11 cellular contexts compared by ENCODE assay signal in genomic region chr14:24138396-24139271, GRCh38. TPM values are rescaled to one million over a fixed set of nuclear protein-coding genes. Genes with fewer than 3 reads are reported as not detected.
DNase-seq lines count a peak whose midpoint lies in the region; ATAC-seq, FAIRE-seq and TF ChIP-seq lines count a peak whose summit lies in the region.
"Had no signal": no experiment of that assay in that cellular context is flagged by ENCODE, and none has a peak within 500 bp of the region (broad histone marks: within the 10 kb centered on the region; RNA-seq: fewer than 3 reads in every experiment).

No MANE protein-coding gene starts in this region.

- TF ChIP-seq EP300 in HepG2 (IDR thresholded peaks at IDR 0.05; ENCODE audit: low read depth in 2 of 2, low read length in 2 of 2) (no peak), HepG2 (CRISPR knock-in tag; IDR thresholded peaks at IDR 0.05; ENCODE audit: borderline replicate concordance) (0 out of 2 replicates have a peak, but pooled peaks have one; percentile 26)

- ATAC-seq in HepG2 (no peak), right lobe of liver (no peak), naive B cell (ENCODE audit: low read depth in 2 of 2) (no peak), HG03432 (IDR thresholded peaks at IDR 0.05; ENCODE audit: unreplicated experiment) (no peak), HG03469 (IDR thresholded peaks at IDR 0.05; ENCODE audit: unreplicated experiment) (no peak)

- H3K36me3 Mint-ChIP-seq in activated CD4-positive, alpha-beta memory T cell treated with anti-CD3 and anti-CD28 coated beads for 36 hours: peaks cover 53% of the 10 kb centered on the region
- H3K36me3 Mint-ChIP-seq in naive B cell: peaks cover 0 to 9% of the 10 kb centered on the region in 2 donors

- H3K9me3 ChIP-seq in HepG2 (ENCODE audit: low read length) (no peaks in the 10 kb centered on the region), right lobe of liver (no peaks in the 10 kb centered on the region)

- peak overlapping the region; percentile 88 for H3K4me2 ChIP-seq in HepG2 (ENCODE audit: low read depth, low read length)

- peaks cover 50% of the 10 kb centered on the region for H3K4me1 Mint-ChIP-seq in activated CD4-positive, alpha-beta memory T cell treated with anti-CD3 and anti-CD28 coated beads for 36 hours (ENCODE audit: low read depth)
- H3K4me1 Mint-ChIP-seq in naive B cell: peaks cover 41 to 69% (median 50%) of the 10 kb centered on the region in 3 donors

- no TSS peak for BruUV-seq in HepG2 (replicated peaks; lab: Mats Ljungman, UMichigan)

- WGBS in HepG2 (ENCODE audit: low lambda C conversion rate): 89% methylated on average over 13 of the region's 13 CpGs
- 78% methylated on average over 10 of the region's 13 CpGs for WGBS in right lobe of liver (ENCODE audit: insufficient coverage, low coverage, low lambda C conversion rate, missing lambda C conversion rate)

- H4K20me1 ChIP-seq in HepG2 (ENCODE audit: insufficient read depth, low read length): peaks cover 11% of the 10 kb centered on the region

- H3K4me1 ChIP-seq in HepG2 (ENCODE audit: insufficient read depth, low read length): peaks cover 67% of the 10 kb centered on the region
- H3K4me1 ChIP-seq in right lobe of liver: peaks cover 0 to 41% (median 6%) of the 10 kb centered on the region in 4 donors

- no peak overlapping the region for H2AFZ ChIP-seq in HepG2 (ENCODE audit: low read length)
- H2AFZ ChIP-seq: GM23248 had no signal

- peak overlapping the region; percentile 97 for H3K4me3 Mint-ChIP-seq in activated CD4-positive, alpha-beta memory T cell treated with anti-CD3 and anti-CD28 coated beads for 36 hours
- H3K4me3 Mint-ChIP-seq in naive B cell: peak overlapping the region in 7 of 8 donors; percentile 29 to 99 (median 71)

- no peaks in the 10 kb centered on the region; a peak in 1 of 5 replicates for H3K27me3 ChIP-seq in HepG2 (ENCODE audit: control insufficient read depth in 1 of 2, insufficient read depth in 2 of 2, low read length in 2 of 2)
- no peaks in the 10 kb centered on the region for H3K27me3 ChIP-seq in right lobe of liver

- H3K9ac ChIP-seq in HepG2 (ENCODE audit: insufficient read depth, low read depth, low read length): no peak overlapping the region

- no peak for DNase-seq in HepG2 (ENCODE audit: low spot score)
- DNase-seq in right lobe of liver: no peak
- no peak for DNase-seq in activated CD4-positive, alpha-beta memory T cell treated with anti-CD3 and anti-CD28 coated beads for 36 hours
- DNase-seq in naive B cell: no peak
- no peak for DNase-seq in GM13977 (ENCODE audit: low spot score)
- no peak for DNase-seq in NCI-H524 (lab: John Stamatoyannopoulos, UW)
- DNase-seq: GM23248, NCI-H2029, trophoblast cell had no signal

- no peak for TF ChIP-seq POLR2A in HepG2 (IDR thresholded peaks at IDR 0.05; ENCODE audit: insufficient read depth in 1 of 2, low read depth in 2 of 2, low read length in 2 of 2)
- no peak for TF ChIP-seq POLR2A in right lobe of liver (IDR thresholded peaks at IDR 0.05)

- in situ Hi-C loops in HepG2 (cut with HindIII; ENCODE audit: extremely low pct_ligation_motif_present, low pct_unique_long_range_greater_than_20kb) (loop anchor here (25.0 kb wide), 1 partner anchor 826 kb away; the partner anchor contains the start of genes BCL2L2, PABPN1 and PPP1R3E), GM13977 (cut with MboI; ENCODE audit: low pct_unique_long_range_greater_than_20kb, low sequenced_read_pairs, unreplicated experiment) (no loop called here)

- H3K9me3 Mint-ChIP-seq in activated CD4-positive, alpha-beta memory T cell treated with anti-CD3 and anti-CD28 coated beads for 36 hours: no peaks in the 10 kb centered on the region
- no peaks in the 10 kb centered on the region for H3K9me3 Mint-ChIP-seq in naive B cell

- FAIRE-seq in HepG2 (lab: Jason Lieb, UNC): no peak

- peaks cover 44% of the 10 kb centered on the region for H3K79me2 ChIP-seq in HepG2 (ENCODE audit: insufficient read depth, low read length)

- H3K4me3 ChIP-seq in HepG2 (replicated peaks in 1 of 3; ENCODE audit: insufficient read depth in 1 of 3, low read depth in 2 of 3, low read length in 3 of 3) (peak overlapping the region in 1 of 3 experiments; percentile 99; a peak in 1 of 6 replicates), right lobe of liver (no peak overlapping the region)

- H3K27ac ChIP-seq in HepG2 (ENCODE audit: extremely low read length, insufficient read depth, low read length) (peak overlapping the region; percentile 75), right lobe of liver (no peak overlapping the region)
- H3K27ac ChIP-seq: GM23248 had no signal

- no peak for TF ChIP-seq CTCF in HepG2 (CRISPR knock-in tag; IDR thresholded peaks at IDR 0.05)
- no peak for TF ChIP-seq CTCF in right lobe of liver (IDR thresholded peaks at IDR 0.05)
- TF ChIP-seq CTCF in GM13977 (IDR thresholded peaks at IDR 0.05; ENCODE audit: extremely low read depth, insufficient read depth, missing control alignments): no peak

- intact Hi-C loops in HepG2 (cut with micrococcal nuclease; ENCODE audit: unreplicated experiment) (no loop called here), right lobe of liver (cut with DNase I) (no loop called here)
- intact Hi-C loops in activated CD4-positive, alpha-beta memory T cell treated with anti-CD3 and anti-CD28 coated beads for 36 hours (cut with micrococcal nuclease): no loop called here

- no peak for TF ChIP-seq RAD21 in HepG2 (CRISPR knock-in tag; IDR thresholded peaks at IDR 0.05)

- H3K36me3 ChIP-seq in HepG2 (replicated peaks in 1 of 2; ENCODE audit: control insufficient read depth in 1 of 2, insufficient read depth in 2 of 2, low read length in 2 of 2) (peaks cover 19 to 35% of the 10 kb centered on the region in 2 experiments), right lobe of liver (peaks cover 0 to 23% (median 4%) of the 10 kb centered on the region in 4 donors)

- POLR2A ChIA-PET in HepG2 (lab: Yijun Ruan, JAX): interaction anchor here (0.9 to 22.7 kb wide), 11 partner anchors 8 to 1043 kb away, joined by 3 to 977 read pairs (median 42); partner anchors contain the start of genes ACIN1, C14orf119, CHMP4A and CIDEB
- POLR2A ChIA-PET in activated CD4-positive, alpha-beta memory T cell treated with anti-CD3 and anti-CD28 coated beads for 36 hours (lab: Charles Lee): interaction anchor here (1.1 to 4.9 kb wide), 5 partner anchors 22 to 57 kb away, joined by 3 to 73 read pairs (median 10); partner anchors contain the start of genes DCAF11, IRF9, NRL and PCK2

- H3K27me3 Mint-ChIP-seq in activated CD4-positive, alpha-beta memory T cell treated with anti-CD3 and anti-CD28 coated beads for 36 hours: no peaks in the 10 kb centered on the region
- H3K27me3 Mint-ChIP-seq in naive B cell: no peaks in the 10 kb centered on the region

- CTCF ChIA-PET in HepG2 (lab: Yijun Ruan, JAX; ENCODE audit: low intra/inter-chr PET ratio, low total read pairs): interaction anchor here (1.4 kb wide), 1 partner anchor 22 kb away, joined by 6 read pairs; the partner anchor contains the start of gene IRF9
- CTCF ChIA-PET in activated CD4-positive, alpha-beta memory T cell treated with anti-CD3 and anti-CD28 coated beads for 36 hours (lab: Charles Lee): interaction anchor here (1.4 to 7.1 kb wide), 4 partner anchors 9 to 31 kb away, joined by 3 to 59 read pairs (median 4); partner anchors contain the start of genes IRF9 and RNF31

- peak overlapping the region; percentile 64 for H3K27ac Mint-ChIP-seq in activated CD4-positive, alpha-beta memory T cell treated with anti-CD3 and anti-CD28 coated beads for 36 hours
- H3K27ac Mint-ChIP-seq in naive B cell: peak overlapping the region in 4 of 6 donors; percentile 67 to 88 (median 85)

RNA-seq across cellular contexts. Expression of gene PSME1, which starts 2.6 kb away (rescaled TPM):
- total RNA-seq in HepG2 (2016; rRNA removed; fragmentation: Illumina TruSeq; extraction: Trizol) (608 and 713 TPM in 2 replicates), right lobe of liver (100 to 1,000 TPM in 4 of 6 experiments, 10 to 100 TPM in 2; 81.7 to 119 (median 107) TPM)
- total RNA-seq in HepG2 (2016; cell fraction: cytosol; rRNA removed; fragmentation: Illumina TruSeq; extraction: Trizol; ENCODE audit: low read depth): 168 and 169 TPM in 2 replicates
- 588 and 713 TPM in 2 replicates for total RNA-seq in HepG2 (2016; cell fraction: insoluble cytoplasmic fraction; rRNA removed; fragmentation: Illumina TruSeq; extraction: Trizol)
- 219 and 226 TPM in 2 replicates for total RNA-seq in HepG2 (2016; cell fraction: membrane; rRNA removed; fragmentation: Illumina TruSeq; extraction: Trizol)
- 227 and 232 TPM in 2 replicates for total RNA-seq in HepG2 (2016; cell fraction: nucleus; rRNA removed; fragmentation: Illumina TruSeq; extraction: Trizol)
- polyA plus RNA-seq in HepG2 (2011; rRNA removed) (144 and 159 TPM in 2 replicates), naive B cell (ENCODE audit: low read depth in 6 of 6) (100 to 1,000 TPM; 704 to 932 (median 769) TPM)
- 166 and 205 TPM in 2 replicates for polyA plus RNA-seq in HepG2 (2011; cell fraction: cytosol; rRNA removed)
- polyA plus RNA-seq in HepG2 (2011; cell fraction: nucleus; rRNA removed): 178 and 230 TPM in 2 replicates
- 318 and 352 TPM in 2 replicates for polyA plus RNA-seq in HepG2 (2012)
- 166 and 179 TPM in 2 replicates for polyA plus RNA-seq in HepG2 (2016; cell fraction: cytosol; fragmentation: Illumina TruSeq; extraction: Trizol; ENCODE audit: low read depth)
- polyA plus RNA-seq in HepG2 (2016; cell fraction: insoluble cytoplasmic fraction; fragmentation: Illumina TruSeq; extraction: Trizol; ENCODE audit: low read depth): 679 and 694 TPM in 2 replicates
- polyA plus RNA-seq in HepG2 (2016; cell fraction: membrane; fragmentation: Illumina TruSeq; extraction: Trizol; ENCODE audit: low read depth): 175 and 190 TPM in 2 replicates
- polyA plus RNA-seq in HepG2 (2016; cell fraction: nucleus; fragmentation: Illumina TruSeq; extraction: Trizol; ENCODE audit: insufficient read depth, low read depth): 333 and 365 TPM in 2 replicates
- 25.5 and 44.3 TPM in 2 replicates for polyA minus RNA-seq in HepG2 (2011; rRNA and poly(A)+ RNA removed; ENCODE audit: low replicate concordance)
- polyA minus RNA-seq in HepG2 (2011; cell fraction: cytosol; rRNA and poly(A)+ RNA removed): 59.6 and 69.7 TPM in 2 replicates
- 42.1 and 46.1 TPM in 2 replicates for polyA minus RNA-seq in HepG2 (2011; cell fraction: nucleus; rRNA and poly(A)+ RNA removed)
- total RNA-seq in activated CD4-positive, alpha-beta memory T cell treated with anti-CD3 and anti-CD28 coated beads for 36 hours: 100 to 1,000 TPM; 403 to 427 TPM

RNA-seq across cellular contexts. Expression of gene EMC9, which starts 2.8 kb away (rescaled TPM):
- total RNA-seq in HepG2 (2016; rRNA removed; fragmentation: Illumina TruSeq; extraction: Trizol): 71.2 and 78.7 TPM in 2 replicates
- total RNA-seq in HepG2 (2016; cell fraction: cytosol; rRNA removed; fragmentation: Illumina TruSeq; extraction: Trizol; ENCODE audit: low read depth): 68.4 and 89.8 TPM in 2 replicates
- total RNA-seq in HepG2 (2016; cell fraction: insoluble cytoplasmic fraction; rRNA removed; fragmentation: Illumina TruSeq; extraction: Trizol): 67.6 and 78.5 TPM in 2 replicates
- 77.6 and 98.8 TPM in 2 replicates for total RNA-seq in HepG2 (2016; cell fraction: membrane; rRNA removed; fragmentation: Illumina TruSeq; extraction: Trizol)
- total RNA-seq in HepG2 (2016; cell fraction: nucleus; rRNA removed; fragmentation: Illumina TruSeq; extraction: Trizol): 54.8 and 64.3 TPM in 2 replicates
- 60.5 and 63.9 TPM in 2 replicates for polyA plus RNA-seq in HepG2 (2011; rRNA removed)
- polyA plus RNA-seq in HepG2 (2011; cell fraction: cytosol; rRNA removed): 49.4 and 73.1 TPM in 2 replicates
- polyA plus RNA-seq in HepG2 (2011; cell fraction: nucleus; rRNA removed): 212 and 227 TPM in 2 replicates
- polyA plus RNA-seq in HepG2 (2012): 50.7 and 62.7 TPM in 2 replicates
- polyA plus RNA-seq in HepG2 (2016; cell fraction: cytosol; fragmentation: Illumina TruSeq; extraction: Trizol; ENCODE audit: low read depth): 103 and 134 TPM in 2 replicates
- polyA plus RNA-seq in HepG2 (2016; cell fraction: insoluble cytoplasmic fraction; fragmentation: Illumina TruSeq; extraction: Trizol; ENCODE audit: low read depth): 96.0 and 104 TPM in 2 replicates
- 99.3 and 118 TPM in 2 replicates for polyA plus RNA-seq in HepG2 (2016; cell fraction: membrane; fragmentation: Illumina TruSeq; extraction: Trizol; ENCODE audit: low read depth)
- polyA plus RNA-seq in HepG2 (2016; cell fraction: nucleus; fragmentation: Illumina TruSeq; extraction: Trizol; ENCODE audit: insufficient read depth, low read depth): 175 and 183 TPM in 2 replicates
- 16.0 and 62.4 TPM in 2 replicates for polyA minus RNA-seq in HepG2 (2011; rRNA and poly(A)+ RNA removed; ENCODE audit: low replicate concordance)
- polyA minus RNA-seq in HepG2 (2011; cell fraction: cytosol; rRNA and poly(A)+ RNA removed): 10.1 and 13.6 TPM in 2 replicates
- polyA minus RNA-seq in HepG2 (2011; cell fraction: nucleus; rRNA and poly(A)+ RNA removed): 35.1 and 41.2 TPM in 2 replicates
- total RNA-seq in right lobe of liver: 10 to 100 TPM; 10.2 to 21.4 (median 11.9) TPM
- total RNA-seq in activated CD4-positive, alpha-beta memory T cell treated with anti-CD3 and anti-CD28 coated beads for 36 hours: 10 to 100 TPM; 40.0 to 40.9 TPM
- 10 to 100 TPM in 2 of 6 donors, 1 to 10 TPM in 4; 5.9 to 15.3 (median 9.2) TPM for polyA plus RNA-seq in naive B cell (ENCODE audit: low read depth in 6 of 6)

RNA-seq across cellular contexts. Expression of gene PSME2, which starts 7.8 kb away (rescaled TPM):
- total RNA-seq in HepG2 (2016; rRNA removed; fragmentation: Illumina TruSeq; extraction: Trizol) (716 and 834 TPM in 2 replicates), right lobe of liver (100 to 1,000 TPM in 4 of 6 experiments, 10 to 100 TPM in 2; 66.1 to 142 (median 110) TPM)
- 203 and 215 TPM in 2 replicates for total RNA-seq in HepG2 (2016; cell fraction: cytosol; rRNA removed; fragmentation: Illumina TruSeq; extraction: Trizol; ENCODE audit: low read depth)
- total RNA-seq in HepG2 (2016; cell fraction: insoluble cytoplasmic fraction; rRNA removed; fragmentation: Illumina TruSeq; extraction: Trizol): 729 and 850 TPM in 2 replicates
- total RNA-seq in HepG2 (2016; cell fraction: membrane; rRNA removed; fragmentation: Illumina TruSeq; extraction: Trizol): 201 TPM in 2 replicates
- total RNA-seq in HepG2 (2016; cell fraction: nucleus; rRNA removed; fragmentation: Illumina TruSeq; extraction: Trizol): 350 and 410 TPM in 2 replicates
- polyA plus RNA-seq in HepG2 (2011; rRNA removed) (332 and 362 TPM in 2 replicates), naive B cell (ENCODE audit: low read depth in 6 of 6) (100 to 1,000 TPM; 257 to 514 (median 294) TPM)
- 139 and 148 TPM in 2 replicates for polyA plus RNA-seq in HepG2 (2011; cell fraction: cytosol; rRNA removed)
- polyA plus RNA-seq in HepG2 (2011; cell fraction: nucleus; rRNA removed): 1,051 and 1,099 TPM in 2 replicates
- 349 and 352 TPM in 2 replicates for polyA plus RNA-seq in HepG2 (2012)
- polyA plus RNA-seq in HepG2 (2016; cell fraction: cytosol; fragmentation: Illumina TruSeq; extraction: Trizol; ENCODE audit: low read depth): 217 and 232 TPM in 2 replicates
- polyA plus RNA-seq in HepG2 (2016; cell fraction: insoluble cytoplasmic fraction; fragmentation: Illumina TruSeq; extraction: Trizol; ENCODE audit: low read depth): 820 and 900 TPM in 2 replicates
- polyA plus RNA-seq in HepG2 (2016; cell fraction: membrane; fragmentation: Illumina TruSeq; extraction: Trizol; ENCODE audit: low read depth): 168 and 182 TPM in 2 replicates
- polyA plus RNA-seq in HepG2 (2016; cell fraction: nucleus; fragmentation: Illumina TruSeq; extraction: Trizol; ENCODE audit: insufficient read depth, low read depth): 846 and 908 TPM in 2 replicates
- polyA minus RNA-seq in HepG2 (2011; rRNA and poly(A)+ RNA removed; ENCODE audit: low replicate concordance): 65.6 and 111 TPM in 2 replicates
- 47.8 and 52.0 TPM in 2 replicates for polyA minus RNA-seq in HepG2 (2011; cell fraction: cytosol; rRNA and poly(A)+ RNA removed)
- 120 and 160 TPM in 2 replicates for polyA minus RNA-seq in HepG2 (2011; cell fraction: nucleus; rRNA and poly(A)+ RNA removed)
- total RNA-seq in activated CD4-positive, alpha-beta memory T cell treated with anti-CD3 and anti-CD28 coated beads for 36 hours: 100 to 1,000 TPM; 404 to 411 TPM

RNA-seq across cellular contexts. Expression of gene FITM1, which starts 8.2 kb away (rescaled TPM):
- total RNA-seq in HepG2 (2016; rRNA removed; fragmentation: Illumina TruSeq; extraction: Trizol) (3.1 and 5.8 TPM in 2 replicates), right lobe of liver (10 to 100 TPM in 3 of 6 experiments, 1 to 10 TPM in 3; 1.5 to 32.5 (median 9.3) TPM)
- total RNA-seq in HepG2 (2016; cell fraction: cytosol; rRNA removed; fragmentation: Illumina TruSeq; extraction: Trizol; ENCODE audit: low read depth): 2.1 and 4.3 TPM in 2 replicates
- total RNA-seq in HepG2 (2016; cell fraction: insoluble cytoplasmic fraction; rRNA removed; fragmentation: Illumina TruSeq; extraction: Trizol): 4.0 and 5.2 TPM in 2 replicates
- total RNA-seq in HepG2 (2016; cell fraction: membrane; rRNA removed; fragmentation: Illumina TruSeq; extraction: Trizol): 2.2 and 3.3 TPM in 2 replicates
- 4.1 and 5.6 TPM in 2 replicates for total RNA-seq in HepG2 (2016; cell fraction: nucleus; rRNA removed; fragmentation: Illumina TruSeq; extraction: Trizol)
- polyA plus RNA-seq in HepG2 (2011; rRNA removed) (2.7 and 3.6 TPM in 2 replicates), naive B cell (ENCODE audit: low read depth in 6 of 6) (1 to 10 TPM in 1 of 6 donors, under 1 TPM in 4, not detected in 1; 0.29 to 1.4 (median 0.53) TPM)
- 2.3 and 4.4 TPM in 2 replicates for polyA plus RNA-seq in HepG2 (2011; cell fraction: cytosol; rRNA removed)
- polyA plus RNA-seq in HepG2 (2011; cell fraction: nucleus; rRNA removed): 11.8 and 15.0 TPM in 2 replicates
- polyA plus RNA-seq in HepG2 (2012): 2.5 and 2.7 TPM in 2 replicates
- 3.0 and 3.4 TPM in 2 replicates for polyA plus RNA-seq in HepG2 (2016; cell fraction: cytosol; fragmentation: Illumina TruSeq; extraction: Trizol; ENCODE audit: low read depth)
- polyA plus RNA-seq in HepG2 (2016; cell fraction: insoluble cytoplasmic fraction; fragmentation: Illumina TruSeq; extraction: Trizol; ENCODE audit: low read depth): 2.7 and 3.0 TPM in 2 replicates
- 1.9 and 2.4 TPM in 2 replicates for polyA plus RNA-seq in HepG2 (2016; cell fraction: membrane; fragmentation: Illumina TruSeq; extraction: Trizol; ENCODE audit: low read depth)
- polyA plus RNA-seq in HepG2 (2016; cell fraction: nucleus; fragmentation: Illumina TruSeq; extraction: Trizol; ENCODE audit: insufficient read depth, low read depth): 6.4 and 7.9 TPM in 2 replicates
- 1.6 and 7.9 TPM in 2 replicates for polyA minus RNA-seq in HepG2 (2011; rRNA and poly(A)+ RNA removed; ENCODE audit: low replicate concordance)
- 2.1 TPM in 2 replicates for polyA minus RNA-seq in HepG2 (2011; cell fraction: cytosol; rRNA and poly(A)+ RNA removed)
- polyA minus RNA-seq in HepG2 (2011; cell fraction: nucleus; rRNA and poly(A)+ RNA removed): 3.9 and 4.2 TPM in 2 replicates
- under 1 TPM in 1 of 2 experiments, not detected in 1; 0.86 TPM for total RNA-seq in activated CD4-positive, alpha-beta memory T cell treated with anti-CD3 and anti-CD28 coated beads for 36 hours
- total RNA-seq: GM23248 had no signal
- polyA plus RNA-seq: GM23248 had no signal

RNA-seq across cellular contexts. Expression of gene RNF31, which starts 8.7 kb away (rescaled TPM):
- 65.9 and 86.8 TPM in 2 replicates for total RNA-seq in HepG2 (2016; rRNA removed; fragmentation: Illumina TruSeq; extraction: Trizol)
- 17.8 and 17.9 TPM in 2 replicates for total RNA-seq in HepG2 (2016; cell fraction: cytosol; rRNA removed; fragmentation: Illumina TruSeq; extraction: Trizol; ENCODE audit: low read depth)
- 59.1 and 93.8 TPM in 2 replicates for total RNA-seq in HepG2 (2016; cell fraction: insoluble cytoplasmic fraction; rRNA removed; fragmentation: Illumina TruSeq; extraction: Trizol)
- total RNA-seq in HepG2 (2016; cell fraction: membrane; rRNA removed; fragmentation: Illumina TruSeq; extraction: Trizol): 39.1 and 41.7 TPM in 2 replicates
- total RNA-seq in HepG2 (2016; cell fraction: nucleus; rRNA removed; fragmentation: Illumina TruSeq; extraction: Trizol): 72.5 and 77.1 TPM in 2 replicates
- 48.2 and 59.0 TPM in 2 replicates for polyA plus RNA-seq in HepG2 (2011; rRNA removed)
- polyA plus RNA-seq in HepG2 (2011; cell fraction: cytosol; rRNA removed): 20.8 and 23.9 TPM in 2 replicates
- polyA plus RNA-seq in HepG2 (2011; cell fraction: nucleus; rRNA removed): 197 and 225 TPM in 2 replicates
- polyA plus RNA-seq in HepG2 (2012): 61.6 and 78.3 TPM in 2 replicates
- 13.8 and 14.9 TPM in 2 replicates for polyA plus RNA-seq in HepG2 (2016; cell fraction: cytosol; fragmentation: Illumina TruSeq; extraction: Trizol; ENCODE audit: low read depth)
- 59.9 and 61.7 TPM in 2 replicates for polyA plus RNA-seq in HepG2 (2016; cell fraction: insoluble cytoplasmic fraction; fragmentation: Illumina TruSeq; extraction: Trizol; ENCODE audit: low read depth)
- 28.2 and 30.6 TPM in 2 replicates for polyA plus RNA-seq in HepG2 (2016; cell fraction: membrane; fragmentation: Illumina TruSeq; extraction: Trizol; ENCODE audit: low read depth)
- 186 and 241 TPM in 2 replicates for polyA plus RNA-seq in HepG2 (2016; cell fraction: nucleus; fragmentation: Illumina TruSeq; extraction: Trizol; ENCODE audit: insufficient read depth, low read depth)
- polyA minus RNA-seq in HepG2 (2011; rRNA and poly(A)+ RNA removed; ENCODE audit: low replicate concordance): 71.7 and 184 TPM in 2 replicates
- polyA minus RNA-seq in HepG2 (2011; cell fraction: cytosol; rRNA and poly(A)+ RNA removed): 31.6 and 52.6 TPM in 2 replicates
- polyA minus RNA-seq in HepG2 (2011; cell fraction: nucleus; rRNA and poly(A)+ RNA removed): 113 and 130 TPM in 2 replicates
- 10 to 100 TPM; 17.5 to 39.6 (median 26.2) TPM for total RNA-seq in right lobe of liver
- 10 to 100 TPM; 75.5 to 80.4 TPM for total RNA-seq in activated CD4-positive, alpha-beta memory T cell treated with anti-CD3 and anti-CD28 coated beads for 36 hours
- 10 to 100 TPM; 21.0 to 47.2 (median 32.1) TPM for polyA plus RNA-seq in naive B cell (ENCODE audit: low read depth in 6 of 6)
